ENCODE assay signal across 8 cellular contexts in genomic region chr20:53943522-53944291, GRCh38.
A peak's percentile ranks its signal among the peaks of the same experiment; 100 is the strongest.
DNase-seq lines count a peak whose midpoint lies in the region; ATAC-seq and TF ChIP-seq lines count a peak whose summit lies in the region.

No MANE protein-coding gene starts in this region.

- DNase-seq in activated CD4-positive, alpha-beta T cell treated with anti-CD3 and anti-CD28 coated beads for 36 hours, result peak; percentile 53
- no peak for DNase-seq in activated CD4-positive, alpha-beta T cell treated with anti-CD3 and anti-CD28 coated beads for 1 hour
- DNase-seq in NCI-H2227 (lab: John Stamatoyannopoulos, UW; ENCODE audit: unreplicated experiment), result peak; percentile 50
- DNase-seq in activated T-cell treated with anti-CD3 and anti-CD28 coated beads, Interleukin-2, amount 50 U/mL, for 72 hours, result peak; percentile 29 to 30
- DNase-seq in right cardiac atrium, result peak in 2 of 3 donors; percentile 30 to 70
- DNase-seq in foreskin melanocyte, result no peak
- no peak for DNase-seq in middle frontal gyrus (ENCODE audit: extremely low spot score, low spot score)

- WGBS in right cardiac atrium, result 9% methylated on average over 11 of the region's 11 CpGs

- H3K27ac ChIP-seq in right cardiac atrium (ENCODE audit: low read length), result no peak overlapping the region

- H3K4me1 Mint-ChIP-seq in activated CD4-positive, alpha-beta T cell treated with anti-CD3 and anti-CD28 coated beads for 36 hours, result peaks cover 33% of the 10 kb centered on the region
- H3K4me1 Mint-ChIP-seq in activated T-cell treated with anti-CD3 and anti-CD28 coated beads, Interleukin-2, amount 50 U/mL, for 72 hours (ENCODE audit: low read depth), result peaks cover 39% of the 10 kb centered on the region

- no peaks in the 10 kb centered on the region for H3K27me3 ChIP-seq in right cardiac atrium (ENCODE audit: control insufficient read depth, insufficient read depth)

- no peaks in the 10 kb centered on the region for H3K27me3 Mint-ChIP-seq in activated CD4-positive, alpha-beta T cell treated with anti-CD3 and anti-CD28 coated beads for 36 hours
- H3K27me3 Mint-ChIP-seq in activated T-cell treated with anti-CD3 and anti-CD28 coated beads, Interleukin-2, amount 50 U/mL, for 72 hours (ENCODE audit: low read depth), result no peaks in the 10 kb centered on the region

- no peak overlapping the region for H3K27ac Mint-ChIP-seq in activated CD4-positive, alpha-beta T cell treated with anti-CD3 and anti-CD28 coated beads for 36 hours
- H3K27ac Mint-ChIP-seq in activated T-cell treated with anti-CD3 and anti-CD28 coated beads, Interleukin-2, amount 50 U/mL, for 72 hours, result no peak overlapping the region

- no peak overlapping the region for H3K4me3 Mint-ChIP-seq in activated CD4-positive, alpha-beta T cell treated with anti-CD3 and anti-CD28 coated beads for 36 hours
- peak overlapping the region; percentile 29 to 71 for H3K4me3 Mint-ChIP-seq in activated T-cell treated with anti-CD3 and anti-CD28 coated beads, Interleukin-2, amount 50 U/mL, for 72 hours

- H3K4me3 ChIP-seq in right cardiac atrium (ENCODE audit: low read length), result peak overlapping the region; percentile 33

- no peaks in the 10 kb centered on the region for H3K9me3 ChIP-seq in right cardiac atrium (ENCODE audit: control insufficient read depth, low read length)

- TF ChIP-seq CTCF in subcutaneous adipose tissue (IDR thresholded peaks at IDR 0.05; ENCODE audit: low read depth), result peak; percentile 12

- H3K36me3 Mint-ChIP-seq in activated CD4-positive, alpha-beta T cell treated with anti-CD3 and anti-CD28 coated beads for 36 hours (ENCODE audit: low read depth), result no peaks in the 10 kb centered on the region
- H3K36me3 Mint-ChIP-seq in activated T-cell treated with anti-CD3 and anti-CD28 coated beads, Interleukin-2, amount 50 U/mL, for 72 hours (ENCODE audit: insufficient read depth in 2 of 2), result no peaks in the 10 kb centered on the region

- H3K9me3 Mint-ChIP-seq in activated CD4-positive, alpha-beta T cell treated with anti-CD3 and anti-CD28 coated beads for 36 hours (ENCODE audit: low read depth), result no peaks in the 10 kb centered on the region
- H3K9me3 Mint-ChIP-seq in activated T-cell treated with anti-CD3 and anti-CD28 coated beads, Interleukin-2, amount 50 U/mL, for 72 hours, result no peaks in the 10 kb centered on the region

- intact Hi-C loops in activated CD4-positive, alpha-beta T cell treated with anti-CD3 and anti-CD28 coated beads for 36 hours (cut with DNase I, micrococcal nuclease), result loop anchor here (5.0 to 10.0 kb wide), 8 partner anchors 119 to 1639 kb away; partner anchors contain the start of genes PFDN4 (in 1 of the 2) and TSHZ2 (in 1 of the 2)
- intact Hi-C loops in right cardiac atrium (cut with DNase I), result loop anchor here in 3 of 4 donors (5.0 to 10.0 kb wide), 3 partner anchors 121 to 369 kb away; no protein-coding TSS in a partner anchor

- POLR2A ChIA-PET in activated CD4-positive, alpha-beta T cell treated with anti-CD3 and anti-CD28 coated beads for 36 hours (lab: Charles Lee), result no interaction called here

- ATAC-seq in activated CD4-positive, alpha-beta T cell treated with anti-CD3 and anti-CD28 coated beads for 36 hours, result peak; percentile 23
- ATAC-seq in activated T-cell treated with anti-CD3 and anti-CD28 coated beads, Interleukin-2, amount 50 U/mL, for 72 hours (replicated peaks in 1 of 2), result no peak
- no peak for ATAC-seq in right cardiac atrium

- peaks cover 3% of the 10 kb centered on the region for H3K4me1 ChIP-seq in right cardiac atrium (ENCODE audit: control insufficient read depth, insufficient read depth, low read length)

- CTCF ChIA-PET in activated CD4-positive, alpha-beta T cell treated with anti-CD3 and anti-CD28 coated beads for 36 hours (lab: Charles Lee), result interaction anchor here (0.6 to 1.7 kb wide), 6 partner anchors 13 to 365 kb away, joined by 3 to 5 read pairs (median 4); no protein-coding TSS in a partner anchor

Comparison
In these comparisons a context has a peak if more than half of its experiments do, and no peak if none do; other contexts are left out.
1. DNase-seq: peak in activated CD4-positive, alpha-beta T cell treated with anti-CD3 and anti-CD28 coated beads for 36 hours (single experiment), NCI-H2227 (single experiment), activated T-cell treated with anti-CD3 and anti-CD28 coated beads, Interleukin-2, amount 50 U/mL, for 72 hours (2 of 2) and right cardiac atrium (2 of 3); none in activated CD4-positive, alpha-beta T cell treated with anti-CD3 and anti-CD28 coated beads for 1 hour (single experiment), foreskin melanocyte (single experiment) and middle frontal gyrus (single experiment).